In the genomic region with DNA sequence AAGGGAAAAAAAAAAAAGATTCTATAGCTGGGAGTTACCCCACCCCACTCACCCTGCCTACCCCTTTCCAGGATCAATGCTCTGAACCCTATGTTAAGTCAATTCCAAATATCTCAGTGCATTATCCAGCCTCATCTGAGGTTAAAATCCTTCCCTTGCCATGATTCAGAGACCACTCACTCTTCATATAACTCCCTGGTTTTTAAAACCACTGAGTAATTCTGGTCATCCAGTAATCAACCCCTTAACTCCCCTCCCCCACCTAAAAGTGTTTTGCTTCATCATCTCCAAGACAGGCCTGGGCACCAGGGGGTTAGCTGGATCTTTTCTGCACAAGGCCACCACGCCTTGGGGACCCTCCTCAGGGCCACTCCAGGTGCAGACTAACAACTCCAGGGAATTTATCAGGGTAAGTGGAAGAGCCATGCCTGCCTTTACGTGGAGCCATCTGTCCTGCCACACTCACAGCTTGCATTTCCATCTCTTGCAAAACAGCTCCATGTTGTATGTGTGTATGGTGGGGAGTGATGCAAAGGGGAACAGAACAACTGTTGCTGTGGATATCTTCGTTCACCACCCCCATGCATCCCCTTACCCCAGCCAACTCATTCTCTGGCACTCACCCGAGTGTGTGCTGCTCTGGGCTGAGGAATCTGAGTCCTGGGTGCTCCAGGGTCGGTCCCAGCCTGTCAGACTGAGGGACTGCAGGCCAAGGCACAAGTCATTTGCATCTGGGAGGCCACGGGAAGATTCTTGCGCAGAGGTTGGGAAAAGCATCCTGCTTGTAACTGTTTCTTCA, we compare ENCODE assay signal across 11 cellular contexts. TPM values are rescaled to one million over a fixed set of nuclear protein-coding genes. Genes with fewer than 3 reads are reported as not detected.
DNase-seq lines count a peak whose midpoint lies in the region; ATAC-seq and TF ChIP-seq lines count a peak whose summit lies in the region.
"Had no signal": no experiment of that assay in that cellular context is flagged by ENCODE, and none has a peak within 500 bp of the region (broad histone marks: within the 10 kb centered on the region; RNA-seq: fewer than 3 reads in every experiment).

No MANE protein-coding gene starts in this region.

- peaks cover 24% of the 10 kb centered on the region for H3K27me3 Mint-ChIP-seq in nephron (ENCODE audit: low read depth)

- H3K4me3 ChIP-seq in dorsolateral prefrontal cortex (peak overlapping the region; percentile 38 to 78 (median 62)), testis (no peak overlapping the region)
- H3K4me3 ChIP-seq: GM12878 had no signal

- no peaks in the 10 kb centered on the region for H3K27me3 ChIP-seq in dorsolateral prefrontal cortex
- no peaks in the 10 kb centered on the region for H3K27me3 ChIP-seq in testis

- H3K9me3 ChIP-seq in testis = no peaks in the 10 kb centered on the region

- peaks cover 5% of the 10 kb centered on the region for H3K4me1 ChIP-seq in testis

- no peak for TF ChIP-seq CTCF in dorsolateral prefrontal cortex (IDR thresholded peaks at IDR 0.05 in 54 of 56, conservative IDR thresholded peaks at IDR 0.05 in 2 of 56; ENCODE audit: low read depth in 1 of 56, partially characterized antibody in 56 of 56)
- no peak for TF ChIP-seq CTCF in nephron (IDR thresholded peaks at IDR 0.05; ENCODE audit: unreplicated experiment in 3 of 3)
- TF ChIP-seq CTCF in testis (IDR thresholded peaks at IDR 0.05) = no peak

- no peaks in the 10 kb centered on the region for H3K36me3 Mint-ChIP-seq in nephron (ENCODE audit: low read depth)

- peak overlapping the region; percentile 30 to 63 (median 60) for H3K4me3 Mint-ChIP-seq in nephron

- intact Hi-C loops in dorsolateral prefrontal cortex (cut with DNase I) = loop anchor here (2.0 to 5.0 kb wide), 2 partner anchors 76 kb away; partner anchors contain the start of gene CPEB1 (in 2 of the 2)
- intact Hi-C loops in testis (cut with DNase I; ENCODE audit: low total_unique reads) = no loop called here

- DNase-seq in A172 (ENCODE audit: low spot score) (peak; percentile 8), LHCN-M2 (ENCODE audit: low read depth) (peak; percentile 62), dorsolateral prefrontal cortex (peak in 2 of 10 donors; percentile 21 to 47), ecto neural progenitor cell (ENCODE audit: low spot score) (no peak), testis (no peak)
- DNase-seq: activated naive CD4-positive, alpha-beta T cell treated with anti-CD3 and anti-CD28 coated beads, Interleukin-2, amount 50 U/mL, for 16 hours; GOT3 had no signal

- no peaks in the 10 kb centered on the region for H3K9me3 Mint-ChIP-seq in nephron

- peak overlapping the region in 57 of 59 donors; percentile 68 to 95 (median 89) for H3K27ac ChIP-seq in dorsolateral prefrontal cortex
- no peak overlapping the region for H3K27ac ChIP-seq in testis

- peaks cover 13% of the 10 kb centered on the region for H3K4me1 Mint-ChIP-seq in nephron

- ATAC-seq in GM19452 (IDR thresholded peaks at IDR 0.05; ENCODE audit: unreplicated experiment) = no peak
- no peak for ATAC-seq in HG02623 (IDR thresholded peaks at IDR 0.05; ENCODE audit: unreplicated experiment)
- ATAC-seq: GM12878 had no signal

- no peak for TF ChIP-seq POLR2A in testis (IDR thresholded peaks at IDR 0.05)

- H3K36me3 ChIP-seq in testis (ENCODE audit: low read depth, missing control alignments) = no peaks in the 10 kb centered on the region

- H3K27ac Mint-ChIP-seq in nephron = no peak overlapping the region

- WGBS in testis, 2 donors = 52 to 66% methylated on average over 6 to 7 of the region's 7 CpGs

RNA-seq across cellular contexts. Expression of gene RPS17, which starts 30.7 kb away (rescaled TPM):
- total RNA-seq in A172 (2014; rRNA removed; shearing (Covaris generic)) = 2,056 and 2,688 TPM in 2 replicates
- total RNA-seq in LHCN-M2 (2014; rRNA removed) = 1,978 and 2,526 TPM in 2 replicates
- 3,918 TPM for polyA plus RNA-seq in LHCN-M2 (2012)
- total RNA-seq in dorsolateral prefrontal cortex = 100 to 1,000 TPM; 255 to 518 (median 371) TPM
- total RNA-seq in testis = 100 to 1,000 TPM; 567 to 887 TPM
- polyA plus RNA-seq in testis (ENCODE audit: insufficient read depth, low read depth, low replicate concordance) = 995 TPM

Comparison
In these comparisons a context has a peak if more than half of its experiments do, and no peak if none do; other contexts are left out.
1. DNase-seq: peak in A172 (single experiment) and LHCN-M2 (single experiment); none in ecto neural progenitor cell (single experiment) and testis (single experiment).
2. H3K27ac ChIP-seq: peak in dorsolateral prefrontal cortex (57 of 59); none in testis (0 of 2).
3. H3K4me3 ChIP-seq: peak in dorsolateral prefrontal cortex (59 of 59); none in testis (0 of 2).